In the genomic region with DNA sequence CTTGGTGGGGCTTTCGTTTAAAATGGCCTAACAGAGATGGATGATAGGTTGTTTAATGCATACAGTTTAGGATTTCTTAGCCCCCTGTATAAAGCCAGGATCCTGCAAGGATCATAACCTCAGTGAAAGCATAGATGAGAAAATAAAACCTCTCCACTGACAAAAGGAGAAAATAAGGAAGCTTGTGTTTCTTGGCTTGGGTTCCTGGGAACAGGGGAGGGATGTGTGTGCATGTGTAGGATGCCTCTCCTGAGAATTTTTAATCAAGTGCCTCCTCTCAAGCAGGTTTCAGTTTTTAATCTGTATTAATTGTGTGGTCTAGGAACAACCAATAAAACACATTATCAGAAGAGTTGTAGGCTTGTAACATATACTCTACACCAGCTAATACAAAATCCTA, we compare ENCODE assay signal across 18 cellular contexts.
"Had no signal": no experiment of that assay in that cellular context is flagged by ENCODE, and none has a peak within 500 bp of the region (broad histone marks: within the 10 kb centered on the region; RNA-seq: fewer than 3 reads in every experiment).

No MANE protein-coding gene starts in this region.

- H3K27ac Mint-ChIP-seq: mesothelial cell of epicardium; stimulated activated naive B cell treated with anti-CD40 and anti-IgM and Interleukin-4, amounts not matched to agents 10 μg/mL and 1 μg/mL and 100 μg/mL, for 72 hours; stimulated activated naive CD8-positive, alpha-beta T cell treated with anti-CD3 and anti-CD28 coated beads, Interleukin-15, amount 100 ng/mL, for 72 hours had no signal

- H3K36me3 Mint-ChIP-seq: mesothelial cell of epicardium had no signal

- H3K27me3 Mint-ChIP-seq: natural killer cell treated with Interleukin-12 subunit alpha and Interleukin-12 subunit beta and Interleukin-15 and Interleukin-18, amount 100 ng/mL, for 72 hours; stimulated activated naive B cell treated with anti-CD40 and anti-IgM and Interleukin-4, amounts not matched to agents 10 μg/mL and 1 μg/mL and 100 μg/mL, for 72 hours; stimulated activated naive CD8-positive, alpha-beta T cell treated with anti-CD3 and anti-CD28 coated beads, Interleukin-15, amount 100 ng/mL, for 72 hours had no signal

- ATAC-seq: esophagus mucosa; heart left ventricle; left colon; natural killer cell treated with Interleukin-12 subunit alpha and Interleukin-12 subunit beta and Interleukin-15 and Interleukin-18, amount 100 ng/mL, for 72 hours; sciatic nerve; stimulated activated naive B cell treated with anti-CD40 and anti-IgM and Interleukin-4, amounts not matched to agents 10 μg/mL and 1 μg/mL and 100 μg/mL, for 72 hours; stimulated activated naive CD8-positive, alpha-beta T cell treated with anti-CD3 and anti-CD28 coated beads, Interleukin-15, amount 100 ng/mL, for 72 hours had no signal

- H3K4me3 ChIP-seq: colonic mucosa, heart left ventricle, spleen, testis, tibial nerve had no signal

- H3K79me2 ChIP-seq: parathyroid adenoma had no signal

- H3K9me3 ChIP-seq: colonic mucosa, heart left ventricle, spleen, testis, tibial nerve had no signal

- H3K9ac ChIP-seq: parathyroid adenoma had no signal

- H3K27ac ChIP-seq: colonic mucosa, heart left ventricle, parathyroid adenoma, spleen, testis, tibial nerve had no signal

- H2AFZ ChIP-seq: parathyroid adenoma had no signal

- H3K9me3 Mint-ChIP-seq: mesothelial cell of epicardium; natural killer cell treated with Interleukin-12 subunit alpha and Interleukin-12 subunit beta and Interleukin-15 and Interleukin-18, amount 100 ng/mL, for 72 hours; stimulated activated naive B cell treated with anti-CD40 and anti-IgM and Interleukin-4, amounts not matched to agents 10 μg/mL and 1 μg/mL and 100 μg/mL, for 72 hours; stimulated activated naive CD8-positive, alpha-beta T cell treated with anti-CD3 and anti-CD28 coated beads, Interleukin-15, amount 100 ng/mL, for 72 hours had no signal

- H3K36me3 ChIP-seq: colonic mucosa, heart left ventricle, spleen, tibial nerve had no signal

- H3K27me3 ChIP-seq: colonic mucosa, heart left ventricle, spleen, testis, tibial nerve had no signal

- DNase-seq: colonic mucosa; effector CD4-positive, alpha-beta T cell; heart left ventricle; hippocampal formation; left colon; spleen; stimulated activated CD4-positive, alpha-beta T cell treated with anti-CD3 and anti-CD28 coated beads, Interleukin-15, amount 100 ng/mL, for 24 hours; stimulated activated CD4-positive, alpha-beta T cell treated with anti-CD3 and anti-CD28 coated beads, Interleukin-1b, Interleukin-23, amount 100 ng/mL, for 48 hours; stimulated activated CD4-positive, alpha-beta T cell treated with anti-CD3 and anti-CD28 coated beads, Interleukin-4, amount 100 ng/mL, for 24 hours; stimulated activated naive B cell treated with anti-CD40 and anti-IgM and Interleukin-4, amounts not matched to agents 10 μg/mL and 1 μg/mL and 100 μg/mL, for 72 hours; stimulated activated naive CD8-positive, alpha-beta T cell treated with anti-CD3 and anti-CD28 coated beads, Interleukin-15, amount 100 ng/mL, for 72 hours; testis had no signal

- H3K4me1 ChIP-seq: colonic mucosa, parathyroid adenoma, testis, tibial nerve had no signal

- H3K4me3 Mint-ChIP-seq: mesothelial cell of epicardium; stimulated activated naive B cell treated with anti-CD40 and anti-IgM and Interleukin-4, amounts not matched to agents 10 μg/mL and 1 μg/mL and 100 μg/mL, for 72 hours; stimulated activated naive CD8-positive, alpha-beta T cell treated with anti-CD3 and anti-CD28 coated beads, Interleukin-15, amount 100 ng/mL, for 72 hours had no signal
